ENCODE assay signal across 8 cellular contexts in the genomic region with DNA sequence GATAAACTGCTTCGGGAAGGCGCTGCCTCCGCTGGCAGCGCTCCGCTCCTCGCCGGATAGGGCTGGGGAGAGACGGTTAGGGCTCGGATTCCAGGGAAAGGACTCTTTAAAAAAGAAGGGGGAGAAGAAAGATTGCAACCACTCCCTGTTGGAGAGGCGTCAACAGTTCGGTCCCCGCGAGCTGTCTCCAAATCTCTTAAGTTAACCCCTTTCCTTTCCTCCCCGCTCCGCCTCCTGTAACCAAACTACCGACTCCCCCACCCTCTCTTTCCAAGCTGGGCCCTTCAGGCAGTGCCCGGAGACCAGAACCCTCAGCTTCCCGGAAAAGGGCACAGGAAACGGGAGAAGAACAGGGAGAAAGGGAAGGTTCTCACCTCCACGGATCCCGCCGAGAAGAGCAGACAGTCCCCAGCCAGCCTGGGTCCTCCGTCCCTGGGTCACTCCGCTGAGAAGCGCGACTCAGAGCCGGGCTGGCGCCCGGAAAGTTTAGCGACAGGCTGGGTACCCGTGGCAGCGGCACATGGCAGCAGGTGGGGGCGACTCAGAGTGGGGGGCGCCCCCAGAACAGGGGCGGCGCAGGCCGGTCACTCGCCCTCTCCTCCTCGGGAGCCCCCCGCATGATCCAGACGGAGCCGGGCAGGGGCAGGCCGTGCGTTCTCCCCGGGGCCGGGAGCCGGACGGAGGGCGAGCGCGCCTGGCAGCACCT. TPM values are rescaled to one million over a fixed set of nuclear protein-coding genes. Genes with fewer than 3 reads are reported as not detected.
A peak's percentile ranks its signal among the peaks of the same experiment; 100 is the strongest.
DNase-seq lines count a peak whose midpoint lies in the region; ATAC-seq and TF ChIP-seq lines count a peak whose summit lies in the region.

No MANE protein-coding gene starts in this region.

- ATAC-seq in GM19324 (IDR thresholded peaks at IDR 0.05; ENCODE audit: low FRiP score, unreplicated experiment) = peak; percentile 8
- ATAC-seq in HG03354 (IDR thresholded peaks at IDR 0.05; ENCODE audit: poor library complexity, severe bottlenecking, unreplicated experiment) = peak; percentile 24

- H3K4me1 ChIP-seq in duodenal mucosa (ENCODE audit: control insufficient read depth in 1 of 2, insufficient read depth in 2 of 2, low read length in 2 of 2) (peaks cover 17 to 33% of the 10 kb centered on the region in 2 donors), thyroid gland (peaks cover 31 to 41% of the 10 kb centered on the region in 2 donors)

- H3F3A ChIP-seq in SU-DHL-6 (ENCODE audit: insufficient read depth) = 0 out of 2 replicates have a peak, but pooled peaks cover 6% of the 10 kb centered on the region

- no peaks in the 10 kb centered on the region for H3K79me2 ChIP-seq in SU-DHL-6 (ENCODE audit: insufficient read depth, low read length)

- TF ChIP-seq CTCF in SU-DHL-6 (IDR thresholded peaks at IDR 0.05; ENCODE audit: insufficient read depth, low read length, poor library complexity, severe bottlenecking) (no peak), thyroid gland (IDR thresholded peaks at IDR 0.05) (no peak)

- peak overlapping the region; percentile 78 for H3K9ac ChIP-seq in SU-DHL-6 (ENCODE audit: low read length)
- H3K9ac ChIP-seq in duodenal mucosa (ENCODE audit: low read depth in 1 of 2, low read length in 2 of 2) = peak overlapping the region; percentile 90 to 94

- no peaks in the 10 kb centered on the region for H3K9me3 ChIP-seq in SU-DHL-6 (ENCODE audit: insufficient read depth, low read length)
- H3K9me3 ChIP-seq in duodenal mucosa (ENCODE audit: control insufficient read depth in 1 of 2, low read length in 2 of 2) = no peaks in the 10 kb centered on the region
- no peaks in the 10 kb centered on the region for H3K9me3 ChIP-seq in thyroid gland

- H3K27ac ChIP-seq in SU-DHL-6 (ENCODE audit: low read depth, low read length) = 0 out of 2 replicates have a peak overlapping the region, but pooled peaks have one; percentile 9
- H3K27ac ChIP-seq in duodenal mucosa (ENCODE audit: low read depth, low read length) = peak overlapping the region; percentile 83
- H3K27ac ChIP-seq in thyroid gland = peak overlapping the region; percentile 93 to 94 (median 93)

- TF ChIP-seq POLR2A in thyroid gland (IDR thresholded peaks at IDR 0.05) = no peak

- 0% methylated on average over 23 of the region's 51 CpGs for WGBS in thyroid gland, 2 donors

- H3K27me3 ChIP-seq in SU-DHL-6 (ENCODE audit: low read length) (no peaks in the 10 kb centered on the region), duodenal mucosa (ENCODE audit: control insufficient read depth in 1 of 2, insufficient read depth in 2 of 2, low read length in 2 of 2) (no peaks in the 10 kb centered on the region), thyroid gland (no peaks in the 10 kb centered on the region)

- peak overlapping the region; percentile 87 for H3K4me2 ChIP-seq in SU-DHL-6 (ENCODE audit: low read depth, low read length, poor library complexity, severe bottlenecking)

- no peaks in the 10 kb centered on the region for H3K9me2 ChIP-seq in SU-DHL-6 (replicated peaks; ENCODE audit: insufficient read depth, low read length)

- peak overlapping the region; percentile 97 for H2AFZ ChIP-seq in SU-DHL-6 (ENCODE audit: low read depth, low read length, severe bottlenecking)

- DNase-seq in CD1c-positive myeloid dendritic cell (ENCODE audit: extremely low spot score) (peak; percentile 12), midbrain (lab: John Stamatoyannopoulos, UW) (peak; percentile 50), thyroid gland (peak; percentile 42 to 51), epidermal melanocyte (ENCODE audit: insufficient read length, low spot score) (no peak)

- intact Hi-C loops in thyroid gland (cut with DNase I) = loop anchor here (10.0 kb wide), 1 partner anchor 206 kb away; no protein-coding TSS in a partner anchor

- H3K36me3 ChIP-seq in SU-DHL-6 (ENCODE audit: low read length) (no peaks in the 10 kb centered on the region), duodenal mucosa (ENCODE audit: control insufficient read depth in 1 of 2, insufficient read depth in 2 of 2, low read length in 2 of 2) (peaks cover 8 to 13% of the 10 kb centered on the region in 2 donors), thyroid gland (no peaks in the 10 kb centered on the region)

- H3K4me3 ChIP-seq in SU-DHL-6 (ENCODE audit: insufficient read depth, low read length, poor library complexity, severe bottlenecking) (peak overlapping the region; percentile 76), duodenal mucosa (ENCODE audit: low read depth in 1 of 2, low read length in 2 of 2) (peak overlapping the region; percentile 88 to 90), thyroid gland (replicated peaks in 1 of 3) (peak overlapping the region; percentile 4 to 98 (median 93))

- no peaks in the 10 kb centered on the region for H4K20me1 ChIP-seq in SU-DHL-6 (ENCODE audit: low read depth, low read length)

RNA-seq across cellular contexts. Expression of a gene that starts 0.7 kb away (rescaled TPM):
- 10 to 100 TPM; 31.2 to 45.4 (median 41.5) TPM for total RNA-seq in thyroid gland

RNA-seq across cellular contexts. Expression of a gene that starts 57.6 kb away (rescaled TPM):
- 10 to 100 TPM; 14.8 to 22.2 (median 17.9) TPM for total RNA-seq in thyroid gland

Comparison
In these comparisons a context has a peak if more than half of its experiments do, and no peak if none do; other contexts are left out.
1. H3K27ac ChIP-seq: peak in every context shown above with its lines; median percentile 93 in thyroid gland; 83 in duodenal mucosa; 9 in SU-DHL-6.